Comparison of ENCODE assay signal across 19 cellular contexts in the genomic region with DNA sequence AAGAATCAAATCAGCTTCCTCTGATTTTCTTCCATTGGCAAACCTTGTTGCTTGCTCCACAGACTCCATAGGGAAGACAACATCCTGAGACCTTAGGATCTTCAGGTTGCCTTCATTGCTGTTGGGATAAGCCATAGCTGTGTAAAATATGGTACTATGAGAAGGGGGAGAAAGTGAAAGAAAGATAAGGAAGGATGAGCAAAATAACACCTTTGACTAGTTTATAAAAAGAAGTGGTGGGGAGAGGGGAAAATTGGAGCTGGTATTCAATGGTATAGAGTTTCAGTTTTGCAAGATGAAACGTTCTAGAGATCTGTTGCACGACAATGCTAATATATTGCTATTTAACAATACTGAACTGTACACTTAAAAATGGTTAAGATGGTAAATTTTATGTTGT.
"Had no signal": no experiment of that assay in that cellular context is flagged by ENCODE, and none has a peak within 500 bp of the region (broad histone marks: within the 10 kb centered on the region; RNA-seq: fewer than 3 reads in every experiment).

No MANE protein-coding gene starts in this region.

- H3K4me1 Mint-ChIP-seq: activated naive CD8-positive, alpha-beta T cell treated with anti-CD3 and anti-CD28 coated beads for 36 hours; memory B cell; naive thymus-derived CD4-positive, alpha-beta T cell; stimulated activated naive CD8-positive, alpha-beta T cell treated with anti-CD3 and anti-CD28 coated beads, Interleukin-15, amount 100 ng/mL, for 72 hours; WTC11 had no signal

- H3K36me3 Mint-ChIP-seq: activated naive CD8-positive, alpha-beta T cell treated with anti-CD3 and anti-CD28 coated beads for 36 hours; memory B cell; naive thymus-derived CD4-positive, alpha-beta T cell; WTC11 had no signal

- H3K4me3 ChIP-seq: gastrocnemius medialis, heart left ventricle, mucosa of descending colon, pancreas, thoracic aorta, upper lobe of right lung had no signal

- H3K36me3 ChIP-seq: brain microvascular endothelial cell, gastrocnemius medialis, heart left ventricle, pancreas, thoracic aorta, upper lobe of right lung had no signal

- DNase-seq: activated CD4-positive, alpha-beta T cell treated with anti-CD3 and anti-CD28 coated beads for 4 hours; activated CD8-positive, alpha-beta memory T cell treated with anti-CD3 and anti-CD28 coated beads, Interleukin-2, amount 50 U/mL, for 48 hours; activated naive CD8-positive, alpha-beta T cell treated with anti-CD3 and anti-CD28 coated beads for 36 hours; activated T-cell treated with anti-CD3 and anti-CD28 coated beads, Interleukin-2, amount 50 U/mL, for 72 hours; amygdala; brain microvascular endothelial cell; dermis blood vessel endothelial cell; endodermal cell; gastrocnemius medialis; heart left ventricle; mucosa of descending colon; naive thymus-derived CD4-positive, alpha-beta T cell; pancreas; stimulated activated CD4-positive, alpha-beta T cell treated with anti-CD3 and anti-CD28 coated beads, Interleukin-1b, Interleukin-23, amount 100 ng/mL, for 48 hours; stimulated activated naive CD8-positive, alpha-beta T cell treated with anti-CD3 and anti-CD28 coated beads, Interleukin-15, amount 100 ng/mL, for 72 hours; upper lobe of right lung had no signal

- ATAC-seq: activated T-cell treated with anti-CD3 and anti-CD28 coated beads, Interleukin-2, amount 50 U/mL, for 72 hours; gastrocnemius medialis; heart left ventricle; mucosa of descending colon; naive thymus-derived CD4-positive, alpha-beta T cell; stimulated activated naive CD8-positive, alpha-beta T cell treated with anti-CD3 and anti-CD28 coated beads, Interleukin-15, amount 100 ng/mL, for 72 hours; upper lobe of right lung; WTC11 had no signal

- H3K27me3 Mint-ChIP-seq: stimulated activated naive CD8-positive, alpha-beta T cell treated with anti-CD3 and anti-CD28 coated beads, Interleukin-15, amount 100 ng/mL, for 72 hours had no signal

- H3K27ac Mint-ChIP-seq: activated naive CD8-positive, alpha-beta T cell treated with anti-CD3 and anti-CD28 coated beads for 36 hours; activated T-cell treated with anti-CD3 and anti-CD28 coated beads, Interleukin-2, amount 50 U/mL, for 72 hours; endodermal cell; memory B cell; naive thymus-derived CD4-positive, alpha-beta T cell; stimulated activated naive CD8-positive, alpha-beta T cell treated with anti-CD3 and anti-CD28 coated beads, Interleukin-15, amount 100 ng/mL, for 72 hours; WTC11 had no signal

- H3K4me1 ChIP-seq: upper lobe of right lung had no signal

- H3K4me3 Mint-ChIP-seq: activated naive CD8-positive, alpha-beta T cell treated with anti-CD3 and anti-CD28 coated beads for 36 hours; activated T-cell treated with anti-CD3 and anti-CD28 coated beads, Interleukin-2, amount 50 U/mL, for 72 hours; endodermal cell; memory B cell; naive thymus-derived CD4-positive, alpha-beta T cell; stimulated activated naive CD8-positive, alpha-beta T cell treated with anti-CD3 and anti-CD28 coated beads, Interleukin-15, amount 100 ng/mL, for 72 hours; WTC11 had no signal

- H3K27me3 ChIP-seq: brain microvascular endothelial cell, gastrocnemius medialis, heart left ventricle, pancreas, upper lobe of right lung had no signal

- H3K9me3 Mint-ChIP-seq: activated naive CD8-positive, alpha-beta T cell treated with anti-CD3 and anti-CD28 coated beads for 36 hours; memory B cell; stimulated activated naive CD8-positive, alpha-beta T cell treated with anti-CD3 and anti-CD28 coated beads, Interleukin-15, amount 100 ng/mL, for 72 hours had no signal

- H3K27ac ChIP-seq: brain microvascular endothelial cell, heart left ventricle, pancreas, thoracic aorta, upper lobe of right lung had no signal
